8 cellular contexts compared by ENCODE assay signal in the genomic region with DNA sequence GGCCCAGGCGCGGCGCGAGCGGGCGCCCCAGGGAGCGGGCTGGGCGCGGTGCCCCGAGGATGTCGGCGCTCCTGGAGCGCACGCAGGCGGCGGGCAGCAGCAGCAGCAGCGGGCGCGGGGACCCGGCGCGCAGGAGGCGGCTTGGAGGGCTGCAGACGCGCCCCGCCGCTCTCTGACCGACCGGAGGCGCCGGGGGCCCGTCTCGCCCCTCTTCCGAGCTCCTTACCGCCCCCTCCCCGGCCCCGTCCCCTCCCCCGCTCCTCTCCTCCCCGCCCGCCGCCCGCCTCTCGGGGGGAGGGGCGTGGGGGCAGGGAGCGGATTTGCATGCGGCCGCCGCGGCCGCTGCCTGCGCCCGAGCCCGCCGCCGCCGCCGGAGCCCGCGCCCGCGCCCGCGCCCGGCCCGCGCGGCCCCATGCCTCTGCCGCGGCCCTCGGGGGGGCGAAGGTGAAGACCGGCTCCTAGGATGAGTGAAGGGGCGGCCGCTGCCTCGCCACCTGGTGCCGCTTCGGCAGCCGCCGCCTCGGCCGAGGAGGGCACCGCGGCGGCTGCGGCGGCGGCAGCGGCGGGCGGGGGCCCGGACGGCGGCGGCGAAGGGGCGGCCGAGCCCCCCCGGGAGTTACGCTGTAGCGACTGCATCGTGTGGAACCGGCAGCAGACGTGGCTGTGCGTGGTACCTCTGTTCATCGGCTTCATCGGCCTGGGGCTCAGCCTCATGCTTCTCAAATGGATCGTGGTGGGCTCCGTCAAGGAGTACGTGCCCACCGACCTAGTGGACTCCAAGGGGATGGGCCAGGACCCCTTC. TPM values are rescaled to one million over a fixed set of nuclear protein-coding genes. Genes with fewer than 3 reads are reported as not detected.
A peak's percentile ranks its signal among the peaks of the same experiment; 100 is the strongest.
DNase-seq lines count a peak whose midpoint lies in the region; ATAC-seq, FAIRE-seq and TF ChIP-seq lines count a peak whose summit lies in the region.

Gene NRG3, plus strand, starts transcription at position 317 of the 802 bp plus-strand sequence.

- H3K4me1 ChIP-seq in HUES6 (ENCODE audit: control insufficient read depth, insufficient read depth, low read length) (peaks cover 27% of the 10 kb centered on the region; the same call in 1 of the 2 replicates), pancreas (peaks cover 0 to 6% (median 0%) of the 10 kb centered on the region in 3 donors)

- H3K4me3 ChIP-seq in HUES6 (ENCODE audit: low read depth, low read length) (peak within 1 kb of the TSS; percentile 73), epithelial cell of proximal tubule (ENCODE audit: low read depth, low read length) (peak within 1 kb of the TSS; percentile 57), pancreas (peak within 1 kb of the TSS; percentile 4 to 48 (median 26)), MG63 (no peak within 1 kb of the TSS)

- peak; percentile 16 for DNase-seq in GM10248 (ENCODE audit: extremely low spot score)
- no peak for DNase-seq in epithelial cell of proximal tubule (ENCODE audit: low read depth)
- DNase-seq in pancreas: peak in 1 of 6 donors; percentile 14
- no peak for DNase-seq in MG63
- no peak for DNase-seq in NCI-H2081 treated with DMSO at 0.1 percent for 48 hours (lab: John Stamatoyannopoulos, UW)

- H3K27me3 ChIP-seq in HUES6 (ENCODE audit: control insufficient read depth, insufficient read depth, low read length): peaks cover 61% of the 10 kb centered on the region
- H3K27me3 ChIP-seq in pancreas: peaks cover 0 to 27% (median 0%) of the 10 kb centered on the region in 4 donors
- H3K27me3 ChIP-seq in MG63: peaks cover 44% of the 10 kb centered on the region

- H3K9me3 ChIP-seq in HUES6 (ENCODE audit: control insufficient read depth, insufficient read depth, low read depth, low read length) (no peaks in the 10 kb centered on the region), pancreas (no peaks in the 10 kb centered on the region), MG63 (no peaks in the 10 kb centered on the region)

- H3K9ac ChIP-seq in HUES6 (ENCODE audit: low read length): peak within 1 kb of the TSS; percentile 53

- POLR2A ChIA-PET in GM10248 (lab: Yijun Ruan, JAX): no interaction called here

- TF ChIP-seq CTCF in GM10248 (IDR thresholded peaks at IDR 0.05; ENCODE audit: control extremely low read depth, extremely low read depth, low read depth, missing control alignments): no peak
- no peak for TF ChIP-seq CTCF in epithelial cell of proximal tubule (conservative IDR thresholded peaks at IDR 0.05; ENCODE audit: low read depth, low read length)
- no peak for TF ChIP-seq CTCF in pancreas (IDR thresholded peaks at IDR 0.05)

- H3K27ac ChIP-seq in HUES6 (ENCODE audit: low read depth, low read length): no peak within 1 kb of the TSS
- no peak within 1 kb of the TSS for H3K27ac ChIP-seq in pancreas

- ATAC-seq in pancreas (peak in 3 of 4 donors; percentile 20 to 47 (median 29)), GM19452 (IDR thresholded peaks at IDR 0.05; ENCODE audit: unreplicated experiment) (no peak), esophagus mucosa (no peak)

- CTCF ChIA-PET in GM10248 (lab: Yijun Ruan, JAX): no interaction called here

- FAIRE-seq in pancreas (lab: Jason Lieb, UNC): no peak

- H3K36me3 ChIP-seq in HUES6 (ENCODE audit: control insufficient read depth, insufficient read depth, low read length) (no peaks in the 10 kb centered on the region), pancreas (no peaks in the 10 kb centered on the region), MG63 (no peaks in the 10 kb centered on the region)

- intact Hi-C loops in pancreas (cut with DNase I): no loop called here

- 1% methylated on average over 65 to 105 of the region's 110 CpGs for WGBS in pancreas, 2 donors

RNA-seq across cellular contexts. Expression of gene NRG3, which starts in this region (rescaled TPM):
- total RNA-seq in epithelial cell of proximal tubule (0.58 and 0.92 TPM in 2 replicates), pancreas (under 1 TPM in 4 of 6 donors, not detected in 2; 0.14 to 0.34 (median 0.24) TPM), esophagus mucosa (not detected)
- polyA plus RNA-seq in pancreas: under 1 TPM; 0.19 to 0.59 TPM
- total RNA-seq in MG63 (2014; rRNA removed; shearing (Covaris generic); ENCODE audit: low replicate concordance): not detected in 2 replicates

Comparison
In these comparisons a context has a peak if more than half of its experiments do, and no peak if none do; other contexts are left out.
1. Peak in ATAC-seq and H3K4me3 ChIP-seq in pancreas; RNA of the gene not detected or under 1 TPM.